22 cellular contexts compared by ENCODE assay signal in the genomic region with DNA sequence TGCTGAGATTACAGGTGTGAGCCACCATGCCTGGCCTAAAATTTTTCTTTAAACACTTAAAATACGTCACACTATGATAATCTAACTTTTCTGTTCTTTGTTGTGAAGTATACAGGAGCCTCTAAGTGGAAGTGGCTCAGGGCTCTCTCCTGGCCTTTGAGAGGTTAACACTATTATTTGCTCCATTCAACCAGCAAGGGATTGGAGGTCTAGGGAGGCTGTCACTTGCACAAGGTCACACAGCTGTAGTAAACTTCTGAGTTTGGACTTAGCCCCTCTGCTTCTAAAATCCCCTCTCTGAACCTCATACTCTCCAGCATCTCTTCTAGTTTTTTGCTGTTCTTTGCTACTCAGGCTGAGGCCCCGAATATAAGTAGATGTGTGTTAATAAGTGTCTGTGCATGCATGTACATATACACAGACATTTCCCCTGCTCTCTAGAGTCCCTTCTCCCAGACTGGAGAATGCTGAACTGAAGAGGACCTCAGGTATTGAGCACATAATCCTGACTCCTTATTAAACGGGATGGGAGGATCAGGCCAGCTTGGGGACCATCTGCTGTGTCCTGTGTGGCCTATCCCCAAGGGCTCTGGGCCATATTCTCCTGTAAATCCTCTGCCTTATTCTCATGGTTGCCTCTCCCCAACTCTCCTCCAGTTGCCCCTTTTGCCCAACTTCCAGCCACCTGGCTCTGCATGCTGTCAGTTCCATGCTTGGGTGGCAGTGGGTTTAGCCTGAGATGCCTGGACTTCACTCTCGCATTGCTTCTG.
DNase-seq lines count a peak whose midpoint lies in the region; ATAC-seq, FAIRE-seq and TF ChIP-seq lines count a peak whose summit lies in the region.
"Had no signal": no experiment of that assay in that cellular context is flagged by ENCODE, and none has a peak within 500 bp of the region (broad histone marks: within the 10 kb centered on the region; RNA-seq: fewer than 3 reads in every experiment).

No MANE protein-coding gene starts in this region.

- peak overlapping the region; percentile 83 for H2BK15ac ChIP-seq in H1 (ENCODE audit: low read length)

- no peak overlapping the region for H4K5ac ChIP-seq in H1 (ENCODE audit: insufficient read length, low read depth, low read length)

- TF ChIP-seq RAD21 in HepG2 (CRISPR knock-in tag; IDR thresholded peaks at IDR 0.05) (no peak), H1 (IDR thresholded peaks at IDR 0.05 in 1 of 2, conservative IDR thresholded peaks at IDR 0.05 in 1 of 2; ENCODE audit: low read depth in 2 of 2, low read length in 2 of 2) (no peak)

- H2AFZ ChIP-seq in HepG2 (ENCODE audit: low read length), result no peak overlapping the region
- H2AFZ ChIP-seq in H1 (ENCODE audit: low read length), result no peak overlapping the region
- H2AFZ ChIP-seq: PC-9 had no signal

- H3K23ac ChIP-seq in H1 (ENCODE audit: insufficient read length), result no peak overlapping the region

- BruUV-seq in HepG2 (replicated peaks; lab: Mats Ljungman, UMichigan), result no TSS peak

- H3K36me3 ChIP-seq in HepG2 (replicated peaks in 1 of 2; ENCODE audit: control insufficient read depth in 1 of 2, insufficient read depth in 2 of 2, low read length in 2 of 2) (no peaks in the 10 kb centered on the region; a peak in 1 of 5 replicates), right lobe of liver (no peaks in the 10 kb centered on the region), H1 (ENCODE audit: control insufficient read depth in 2 of 4, insufficient read depth in 4 of 4, low read length in 3 of 4) (no peaks in the 10 kb centered on the region)
- H3K36me3 ChIP-seq: HAP-1 had no signal

- H2AK5ac ChIP-seq in H1 (ENCODE audit: low read depth, low read length), result peak overlapping the region; percentile 68; the same call in 1 of the 2 replicates

- H3K9ac ChIP-seq in HepG2 (ENCODE audit: insufficient read depth, low read depth, low read length) (no peak overlapping the region), H1 (replicated peaks in 1 of 4; ENCODE audit: extremely low read depth in 1 of 4, low read depth in 3 of 4, low read length in 3 of 4) (no peak overlapping the region)

- CTCF ChIA-PET in HepG2 (lab: Yijun Ruan, JAX; ENCODE audit: low intra/inter-chr PET ratio, low total read pairs) (no interaction called here), H1 (lab: Charles Lee; ENCODE audit: partially characterized antibody) (interaction anchor here (0.6 to 1.2 kb wide), 2 partner anchors 39 to 49 kb away, joined by 3 to 4 read pairs; no protein-coding TSS in a partner anchor)

- H3K23me2 ChIP-seq in H1 (ENCODE audit: low read depth, low read length), result no peaks in the 10 kb centered on the region; the same call in 1 of the 2 replicates

- H2BK12ac ChIP-seq in H1 (ENCODE audit: low read depth, low read length), result no peak overlapping the region

- H4K91ac ChIP-seq in H1 (replicated peaks; ENCODE audit: insufficient read length, low read length), result peak overlapping the region; percentile 8

- no peak overlapping the region for H2BK120ac ChIP-seq in H1 (replicated peaks; ENCODE audit: low read depth, low read length)

- H3K9me3 Mint-ChIP-seq in neural crest cell (peaks cover 3% of the 10 kb centered on the region), mesothelial cell of epicardium (peaks cover 5% of the 10 kb centered on the region)

- no peak overlapping the region for H3K4me3 Mint-ChIP-seq in neural crest cell
- no peak overlapping the region for H3K4me3 Mint-ChIP-seq in T-helper 17 cell
- no peak overlapping the region for H3K4me3 Mint-ChIP-seq in mesothelial cell of epicardium

- H3K27ac ChIP-seq in HepG2 (ENCODE audit: extremely low read length, insufficient read depth, low read length) (no peak overlapping the region), right lobe of liver (no peak overlapping the region), H1 (ENCODE audit: low read depth, low read length) (no peak overlapping the region)
- H3K27ac ChIP-seq: HL-60, PC-9, SK-N-MC had no signal

- TF ChIP-seq CTCF in HepG2 (CRISPR knock-in tag; IDR thresholded peaks at IDR 0.05), result no peak
- TF ChIP-seq CTCF in right lobe of liver (IDR thresholded peaks at IDR 0.05), result no peak
- no peak for TF ChIP-seq CTCF in H1 (IDR thresholded peaks at IDR 0.05; ENCODE audit: control extremely low read depth in 1 of 3, insufficient read depth in 1 of 3, low read depth in 1 of 3, low read length in 3 of 3)
- no peak for TF ChIP-seq CTCF in neural crest cell (conservative IDR thresholded peaks at IDR 0.05)
- no peak for TF ChIP-seq CTCF in mesothelial cell of epicardium (IDR thresholded peaks at IDR 0.05; ENCODE audit: unreplicated experiment)

- in situ Hi-C loops in HepG2 (cut with HindIII; ENCODE audit: extremely low pct_ligation_motif_present, low pct_unique_long_range_greater_than_20kb), result no loop called here

- intact Hi-C loops in HepG2 (cut with micrococcal nuclease; ENCODE audit: unreplicated experiment), result no loop called here
- intact Hi-C loops in right lobe of liver (cut with DNase I), result no loop called here

- H3K79me1 ChIP-seq in H1 (ENCODE audit: low read depth, low read length), result no peaks in the 10 kb centered on the region

- H3K27me3 ChIP-seq in HepG2 (ENCODE audit: control insufficient read depth in 1 of 2, insufficient read depth in 2 of 2, low read length in 2 of 2), result no peaks in the 10 kb centered on the region
- H3K27me3 ChIP-seq in right lobe of liver, result no peaks in the 10 kb centered on the region
- H3K27me3 ChIP-seq in H1 (replicated peaks in 1 of 4; ENCODE audit: control insufficient read depth in 3 of 4, extremely low read depth in 1 of 4, insufficient read depth in 3 of 4, low read length in 3 of 4), result no peaks in the 10 kb centered on the region

- no peaks in the 10 kb centered on the region for H3K9me3 ChIP-seq in HepG2 (ENCODE audit: low read length)
- H3K9me3 ChIP-seq in right lobe of liver, result no peaks in the 10 kb centered on the region
- H3K9me3 ChIP-seq in H1 (ENCODE audit: insufficient read depth in 2 of 2, low read depth in 1 of 2, low read length in 1 of 2), result no peaks in the 10 kb centered on the region
- H3K9me3 ChIP-seq in T-helper 17 cell (ENCODE audit: control insufficient read depth, low read length, poor library complexity, severe bottlenecking), result no peaks in the 10 kb centered on the region
- H3K9me3 ChIP-seq: HAP-1 had no signal

- TF ChIP-seq POLR2A in HepG2 (IDR thresholded peaks at IDR 0.05; ENCODE audit: insufficient read depth in 1 of 2, low read depth in 2 of 2, low read length in 2 of 2) (no peak), right lobe of liver (IDR thresholded peaks at IDR 0.05) (no peak), H1 (IDR thresholded peaks at IDR 0.05; ENCODE audit: control extremely low read depth in 1 of 2, low read depth in 2 of 2, low read length in 2 of 2) (no peak)

- H3K4me2 ChIP-seq in HepG2 (ENCODE audit: low read depth, low read length) (0 out of 2 replicates have a peak overlapping the region, but pooled peaks have one; percentile 18), H1 (ENCODE audit: insufficient read depth in 1 of 2, low read depth in 2 of 2, low read length in 2 of 2) (no peak overlapping the region)
- H3K4me2 ChIP-seq: PC-9 had no signal

- H3K4me3 ChIP-seq in HepG2 (replicated peaks in 1 of 3; ENCODE audit: insufficient read depth in 1 of 3, low read depth in 2 of 3, low read length in 3 of 3) (no peak overlapping the region), right lobe of liver (no peak overlapping the region), H1 (ENCODE audit: extremely low read depth in 1 of 4, insufficient read depth in 2 of 4, low read depth in 3 of 4, low read length in 4 of 4) (no peak overlapping the region)
- H3K4me3 ChIP-seq: GM12878, HAP-1, PC-9, SK-N-MC had no signal

- no peak overlapping the region for H3K56ac ChIP-seq in H1 (replicated peaks; ENCODE audit: insufficient read length, low read depth, low read length)

- peak overlapping the region; percentile 43; the same call in 1 of the 2 replicates for H2BK20ac ChIP-seq in H1 (ENCODE audit: low read length)

- no peak overlapping the region for H4K8ac ChIP-seq in H1 (ENCODE audit: extremely low read depth, insufficient read depth, low read length)

- H3K27me3 Mint-ChIP-seq in neural crest cell (ENCODE audit: low read depth) (no peaks in the 10 kb centered on the region), T-helper 17 cell (no peaks in the 10 kb centered on the region), mesothelial cell of epicardium (ENCODE audit: low read depth) (no peaks in the 10 kb centered on the region)

- POLR2A ChIA-PET in HepG2 (lab: Yijun Ruan, JAX) (no interaction called here), H1 (lab: Charles Lee; ENCODE audit: partially characterized antibody) (interaction anchor here (2.0 kb wide), 1 partner anchor 85 kb away, joined by 7 read pairs; no protein-coding TSS in a partner anchor)

- 77% methylated on average over 4 of the region's 4 CpGs for WGBS in HepG2 (ENCODE audit: low lambda C conversion rate)
- 63% methylated on average over 4 of the region's 4 CpGs for WGBS in right lobe of liver (ENCODE audit: insufficient coverage, low coverage, low lambda C conversion rate, missing lambda C conversion rate)
- 87% methylated on average over 4 of the region's 4 CpGs; no CpG with 5 or more reads in 1 of the 2 experiments for WGBS in H1 (ENCODE audit: extremely low coverage in 1 of 2, insufficient coverage in 1 of 2, insufficient read length in 1 of 2, insufficient replicate concordance in 2 of 2, low coverage in 1 of 2, low lambda C conversion rate in 2 of 2, missing lambda C conversion rate in 1 of 2), 2 experiments

- H2BK5ac ChIP-seq in H1 (ENCODE audit: low read depth, low read length), result no peak overlapping the region

- ATAC-seq in HepG2, result peak; percentile 85
- no peak for ATAC-seq in right lobe of liver
- no peak for ATAC-seq in T-helper 17 cell
- ATAC-seq in HG03520 (IDR thresholded peaks at IDR 0.05; ENCODE audit: unreplicated experiment), result no peak
- ATAC-seq: GM12878 had no signal

- H3K36me3 Mint-ChIP-seq in neural crest cell (ENCODE audit: low read depth), result no peaks in the 10 kb centered on the region
- peaks cover 3% of the 10 kb centered on the region for H3K36me3 Mint-ChIP-seq in T-helper 17 cell (ENCODE audit: low read depth)
- peaks cover 4% of the 10 kb centered on the region for H3K36me3 Mint-ChIP-seq in mesothelial cell of epicardium

- H4K20me1 ChIP-seq in HepG2 (ENCODE audit: insufficient read depth, low read length) (no peaks in the 10 kb centered on the region), H1 (replicated peaks in 1 of 2; ENCODE audit: control insufficient read depth in 1 of 2, insufficient read depth in 2 of 2, low read length in 2 of 2) (no peaks in the 10 kb centered on the region)

- H3K4me1 Mint-ChIP-seq in neural crest cell (peaks cover 44% of the 10 kb centered on the region), T-helper 17 cell (peaks cover 7% of the 10 kb centered on the region), mesothelial cell of epicardium (no peaks in the 10 kb centered on the region)

- no peak for FAIRE-seq in HepG2 (lab: Jason Lieb, UNC)
- FAIRE-seq in H1 (lab: Jason Lieb, UNC), result no peak
- FAIRE-seq: GM12878 had no signal

- no peak overlapping the region for H3K14ac ChIP-seq in H1 (ENCODE audit: insufficient read length)

- no peak overlapping the region for H3K18ac ChIP-seq in H1 (ENCODE audit: extremely low read depth, low read length)

- H3K79me2 ChIP-seq in HepG2 (ENCODE audit: insufficient read depth, low read length) (no peaks in the 10 kb centered on the region), H1 (ENCODE audit: control insufficient read depth in 1 of 2, insufficient read depth in 2 of 2, low read length in 2 of 2) (no peaks in the 10 kb centered on the region)

- H3K27ac Mint-ChIP-seq in neural crest cell (ENCODE audit: unreplicated experiment), result peak overlapping the region; percentile 47
- no peak overlapping the region for H3K27ac Mint-ChIP-seq in T-helper 17 cell
- no peak overlapping the region for H3K27ac Mint-ChIP-seq in mesothelial cell of epicardium

- no peak overlapping the region for H3K4ac ChIP-seq in H1 (replicated peaks; ENCODE audit: insufficient read length, low read depth, low read length)

- no peak for TF ChIP-seq EP300 in HepG2 (IDR thresholded peaks at IDR 0.05; ENCODE audit: low read depth in 2 of 2, low read length in 2 of 2)
- no peak for TF ChIP-seq EP300 in HepG2 (CRISPR knock-in tag; IDR thresholded peaks at IDR 0.05; ENCODE audit: borderline replicate concordance)
- no peak for TF ChIP-seq EP300 in H1 (IDR thresholded peaks at IDR 0.05; ENCODE audit: borderline replicate concordance in 1 of 2, low read depth in 2 of 2, low read length in 2 of 2)

- H3K4me1 ChIP-seq in HepG2 (ENCODE audit: insufficient read depth, low read length) (peaks cover 39% of the 10 kb centered on the region), right lobe of liver (no peaks in the 10 kb centered on the region), H1 (replicated peaks in 1 of 4; ENCODE audit: control insufficient read depth in 3 of 4, insufficient read depth in 4 of 4, low read length in 3 of 4) (peaks cover 0 to 7% (median 0%) of the 10 kb centered on the region in 4 experiments; a peak in 2 of 7 replicates)
- H3K4me1 ChIP-seq: HAP-1 had no signal

- DNase-seq in HepG2 (ENCODE audit: low spot score) (peak; percentile 20), right lobe of liver (no peak), H1 (ENCODE audit: low read depth in 1 of 2, low spot score in 2 of 2) (no peak), neural crest cell (ENCODE audit: low read depth, low spot score) (no peak), T-helper 17 cell (no peak), mesothelial cell of epicardium (ENCODE audit: low spot score in 2 of 2, unreplicated experiment in 2 of 2) (no peak)
- DNase-seq: DND-41, KG1, NCI-H1105, NCI-H146, NCI-H2029, NCI-H446, NCI-H69, PC-9, RPMI8226, SHP77 treated with DMSO at 0.1 percent for 48 hours, SW 1271 had no signal
